In the genomic region with DNA sequence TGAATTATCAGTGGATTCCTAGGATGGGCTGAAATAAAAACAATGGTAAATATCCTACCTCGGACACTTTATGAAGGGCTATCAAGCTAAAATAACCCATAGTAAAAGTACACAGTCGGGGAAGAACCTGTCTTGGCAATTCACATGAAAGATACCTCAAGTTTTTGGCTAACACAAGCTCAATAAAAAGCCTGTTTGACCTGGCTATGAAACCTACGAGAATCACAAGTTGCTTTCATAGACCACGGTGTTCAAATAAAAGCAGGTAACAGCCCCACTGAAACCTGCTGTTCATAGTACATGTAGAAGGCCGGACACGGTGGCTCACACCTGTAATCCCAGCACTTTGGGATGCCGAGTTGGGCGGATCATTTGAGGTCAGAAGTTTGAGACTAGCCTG, we compare ENCODE assay signal across 21 cellular contexts. TPM values are rescaled to one million over a fixed set of nuclear protein-coding genes. Genes with fewer than 3 reads are reported as not detected.
A peak's percentile ranks its signal among the peaks of the same experiment; 100 is the strongest.
DNase-seq lines count a peak whose midpoint lies in the region; ATAC-seq, FAIRE-seq and TF ChIP-seq lines count a peak whose summit lies in the region.
"Had no signal": no experiment of that assay in that cellular context is flagged by ENCODE, and none has a peak within 500 bp of the region (broad histone marks: within the 10 kb centered on the region; RNA-seq: fewer than 3 reads in every experiment).

No MANE protein-coding gene starts in this region.

- H3K9me3 Mint-ChIP-seq in CD4-positive, alpha-beta T cell: no peaks in the 10 kb centered on the region
- peaks cover 11% of the 10 kb centered on the region for H3K9me3 Mint-ChIP-seq in osteocyte (ENCODE audit: unreplicated experiment)
- H3K9me3 Mint-ChIP-seq: CD4-positive, CD25-positive, alpha-beta regulatory T cell; HFFc6 had no signal

- POLR2A ChIA-PET in CD4-positive, alpha-beta T cell (lab: Charles Lee): no interaction called here

- peaks cover 70% of the 10 kb centered on the region for H3K36me3 Mint-ChIP-seq in CD4-positive, alpha-beta T cell (ENCODE audit: low read depth)
- H3K36me3 Mint-ChIP-seq in osteocyte (ENCODE audit: unreplicated experiment): peaks cover 7% of the 10 kb centered on the region

- H3K9me3 ChIP-seq in CD4-positive, alpha-beta T cell (ENCODE audit: control insufficient read depth, low read length): no peaks in the 10 kb centered on the region
- H3K9me3 ChIP-seq in prostate gland: no peaks in the 10 kb centered on the region
- H3K9me3 ChIP-seq in effector memory CD4-positive, alpha-beta T cell (ENCODE audit: control insufficient read depth, low read length): no peaks in the 10 kb centered on the region
- H3K9me3 ChIP-seq: BLaER1, HAP-1 had no signal

- CTCF ChIA-PET in CD4-positive, alpha-beta T cell (lab: Charles Lee): no interaction called here

- H3K4me1 ChIP-seq in prostate gland (replicated peaks): no peaks in the 10 kb centered on the region
- H3K4me1 ChIP-seq in effector memory CD4-positive, alpha-beta T cell (ENCODE audit: control insufficient read depth, insufficient read depth, low read length, poor library complexity, severe bottlenecking): peaks cover 5% of the 10 kb centered on the region
- H3K4me1 ChIP-seq: BLaER1 had no signal

- no peak overlapping the region for H3K4me3 Mint-ChIP-seq in CD4-positive, alpha-beta T cell
- no peak overlapping the region for H3K4me3 Mint-ChIP-seq in osteocyte (ENCODE audit: unreplicated experiment)
- H3K4me3 Mint-ChIP-seq: B cell; CD4-positive, CD25-positive, alpha-beta regulatory T cell; HFFc6 had no signal

- peak overlapping the region; percentile 42 for H3K27ac Mint-ChIP-seq in CD4-positive, alpha-beta T cell
- H3K27ac Mint-ChIP-seq in osteocyte (ENCODE audit: unreplicated experiment): no peak overlapping the region
- H3K27ac Mint-ChIP-seq: B cell; CD4-positive, CD25-positive, alpha-beta regulatory T cell had no signal

- 61% methylated on average over 8 of the region's 8 CpGs for WGBS in prostate gland

- H3K27me3 Mint-ChIP-seq in CD4-positive, alpha-beta T cell: no peaks in the 10 kb centered on the region
- H3K27me3 Mint-ChIP-seq in osteocyte (ENCODE audit: unreplicated experiment): no peaks in the 10 kb centered on the region
- H3K27me3 Mint-ChIP-seq: B cell; CD4-positive, CD25-positive, alpha-beta regulatory T cell had no signal

- no peak overlapping the region for H3K27ac ChIP-seq in CD4-positive, alpha-beta T cell (ENCODE audit: low read depth, low read length)
- peak overlapping the region; percentile 41; the same call in 1 of the 2 replicates for H3K27ac ChIP-seq in VCaP
- peak overlapping the region in 1 of 2 donors; percentile 48 for H3K27ac ChIP-seq in prostate gland
- H3K27ac ChIP-seq in effector memory CD4-positive, alpha-beta T cell (ENCODE audit: insufficient read depth, low read length, poor library complexity, severe bottlenecking): no peak overlapping the region
- H3K27ac ChIP-seq: 22Rv1, BLaER1, C4-2B had no signal

- H3K4me3 ChIP-seq in prostate gland: no peak overlapping the region
- no peak overlapping the region for H3K4me3 ChIP-seq in effector memory CD4-positive, alpha-beta T cell (ENCODE audit: insufficient read depth, low read depth, low read length, poor library complexity, severe bottlenecking)
- H3K4me3 ChIP-seq: BLaER1, HAP-1 had no signal

- H3K36me3 ChIP-seq in prostate gland: no peaks in the 10 kb centered on the region
- peaks cover 1% of the 10 kb centered on the region for H3K36me3 ChIP-seq in effector memory CD4-positive, alpha-beta T cell (ENCODE audit: control insufficient read depth, insufficient read depth, low read length)

- H3K27me3 ChIP-seq in CD4-positive, alpha-beta T cell (ENCODE audit: control insufficient read depth, insufficient read depth, low read length): no peaks in the 10 kb centered on the region
- H3K27me3 ChIP-seq in prostate gland (replicated peaks; ENCODE audit: insufficient read depth): no peaks in the 10 kb centered on the region
- no peaks in the 10 kb centered on the region for H3K27me3 ChIP-seq in effector memory CD4-positive, alpha-beta T cell (replicated peaks; ENCODE audit: control insufficient read depth, insufficient read depth, low read length, poor library complexity, severe bottlenecking)

- FAIRE-seq in islet of Langerhans (lab: Jason Lieb, UNC): peak; percentile 5
- FAIRE-seq: A204.1, G401.6, GM19239 had no signal

- no peak for TF ChIP-seq POLR2A in prostate gland (IDR thresholded peaks at IDR 0.05)

- intact Hi-C loops in CD4-positive, alpha-beta T cell (cut with DNase I, micrococcal nuclease): no loop called here
- intact Hi-C loops in prostate gland (cut with DNase I): loop anchor here (10.0 kb wide), 1 partner anchor 553 kb away; the partner anchor contains the start of gene ABCB7

- DNase-seq in CD4-positive, alpha-beta T cell: no peak
- DNase-seq in prostate gland (ENCODE audit: low spot score) (peak; percentile 21), osteocyte (ENCODE audit: extremely low spot score, unreplicated experiment) (no peak)
- no peak for DNase-seq in effector memory CD4-positive, alpha-beta T cell
- DNase-seq: Calu3; CD4-positive, CD25-positive, alpha-beta regulatory T cell; COR-L47; DND-41; GOT3; HFFc6 had no signal

- ATAC-seq in CD4-positive, alpha-beta T cell (ENCODE audit: poor library complexity): no peak
- no peak for ATAC-seq in GM21367 (IDR thresholded peaks at IDR 0.05; ENCODE audit: unreplicated experiment)

- peaks cover 70% of the 10 kb centered on the region for H3K4me1 Mint-ChIP-seq in CD4-positive, alpha-beta T cell (ENCODE audit: low read depth)
- peaks cover 4% of the 10 kb centered on the region for H3K4me1 Mint-ChIP-seq in osteocyte (ENCODE audit: unreplicated experiment)

- TF ChIP-seq CTCF in CD4-positive, alpha-beta T cell (IDR thresholded peaks at IDR 0.05): no peak
- TF ChIP-seq CTCF in VCaP (conservative IDR thresholded peaks at IDR 0.05) (no peak), prostate gland (IDR thresholded peaks at IDR 0.05) (no peak), osteocyte (IDR thresholded peaks at IDR 0.05) (no peak)

RNA-seq across cellular contexts. Expression of gene RLIM, which starts 12.3 kb away (rescaled TPM):
- 10 to 100 TPM; 71.0 to 73.6 TPM for total RNA-seq in CD4-positive, alpha-beta T cell
- total RNA-seq in prostate gland (10 to 100 TPM; 27.5 to 30.3 TPM), osteocyte (41.7 and 43.2 TPM in 2 replicates)
